1 cellular context compared by ENCODE assay signal in the genomic region with DNA sequence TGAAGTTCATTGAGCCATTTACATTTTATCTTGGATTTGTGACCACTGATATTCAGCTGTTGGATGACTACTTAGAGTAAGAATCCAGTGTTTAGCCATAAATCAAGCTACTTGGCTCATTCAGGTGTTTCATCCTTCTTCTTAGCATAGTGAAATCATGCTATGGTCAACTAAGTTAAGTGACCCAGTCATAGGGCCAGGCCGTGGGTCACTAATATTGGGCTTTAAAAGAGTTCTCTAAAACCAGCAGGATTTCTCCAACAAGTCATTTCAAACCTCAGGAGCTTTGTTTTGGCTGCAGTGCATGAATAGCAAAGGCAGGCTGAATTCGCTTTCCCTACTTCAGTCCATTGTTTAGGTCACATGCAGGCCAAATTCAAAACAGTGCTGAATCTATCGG.
TF ChIP-seq lines count a peak whose summit lies in the region.

No MANE protein-coding gene starts in this region.

TF ChIP-seq in IMR-90, 13 proteins besides CTCF, POLR2A, EP300 and RAD21:
- TF ChIP-seq, protein P1, sequence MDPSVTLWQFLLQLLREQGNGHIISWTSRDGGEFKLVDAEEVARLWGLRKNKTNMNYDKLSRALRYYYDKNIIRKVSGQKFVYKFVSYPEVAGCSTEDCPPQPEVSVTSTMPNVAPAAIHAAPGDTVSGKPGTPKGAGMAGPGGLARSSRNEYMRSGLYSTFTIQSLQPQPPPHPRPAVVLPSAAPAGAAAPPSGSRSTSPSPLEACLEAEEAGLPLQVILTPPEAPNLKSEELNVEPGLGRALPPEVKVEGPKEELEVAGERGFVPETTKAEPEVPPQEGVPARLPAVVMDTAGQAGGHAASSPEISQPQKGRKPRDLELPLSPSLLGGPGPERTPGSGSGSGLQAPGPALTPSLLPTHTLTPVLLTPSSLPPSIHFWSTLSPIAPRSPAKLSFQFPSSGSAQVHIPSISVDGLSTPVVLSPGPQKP (IDR thresholded peaks at IDR 0.05; ENCODE audit: borderline replicate concordance, low read depth, low read length): no peak
- TF ChIP-seq RCOR1 (IDR thresholded peaks at IDR 0.05; ENCODE audit: insufficient replicate concordance, low read length) (no peak), MAFK (IDR thresholded peaks at IDR 0.05; ENCODE audit: low read depth, low read length) (no peak), FOS (IDR thresholded peaks at IDR 0.05; ENCODE audit: low read depth, low read length) (no peak), BHLHE40 (IDR thresholded peaks at IDR 0.05; ENCODE audit: low read depth, low read length) (no peak), SMC3 (IDR thresholded peaks at IDR 0.05; ENCODE audit: low read depth, low read length) (no peak), MAZ (IDR thresholded peaks at IDR 0.05; ENCODE audit: borderline replicate concordance, low read depth, low read length) (no peak), CEBPB (IDR thresholded peaks at IDR 0.05; ENCODE audit: low read depth, low read length) (no peak), RFX5 (IDR thresholded peaks at IDR 0.05; ENCODE audit: low read depth, low read length) (no peak), USF2 (IDR thresholded peaks at IDR 0.05; ENCODE audit: low read depth, low read length) (no peak), CHD1 (IDR thresholded peaks at IDR 0.05; ENCODE audit: low read depth, low read length) (no peak), NFE2L2 (IDR thresholded peaks at IDR 0.05; ENCODE audit: low read depth, low read length) (no peak), MXI1 (IDR thresholded peaks at IDR 0.05; ENCODE audit: borderline replicate concordance, low read depth, low read length) (no peak)
